In genomic region chr4:77893451-77893850, GRCh38 we compare ENCODE assay signal across 10 cellular contexts.
DNase-seq lines count a peak whose midpoint lies in the region; ATAC-seq and TF ChIP-seq lines count a peak whose summit lies in the region.
"Had no signal": no experiment of that assay in that cellular context is flagged by ENCODE, and none has a peak within 500 bp of the region (broad histone marks: within the 10 kb centered on the region; RNA-seq: fewer than 3 reads in every experiment).

No MANE protein-coding gene starts in this region.

- no peak for TF ChIP-seq CTCF in GM13976 (IDR thresholded peaks at IDR 0.05; ENCODE audit: borderline replicate concordance, control extremely low read depth, extremely low read depth, insufficient read depth, missing control alignments)

- H3K4me3 Mint-ChIP-seq in T-helper 2 cell treated with Interferon-gamma antibody and Interleukin-4, amounts not matched to agents 5 μg/mL and 100 μg/mL, for 36 hours, result peak overlapping the region; percentile 25

- H3K27ac Mint-ChIP-seq in T-helper 2 cell treated with Interferon-gamma antibody and Interleukin-4, amounts not matched to agents 5 μg/mL and 100 μg/mL, for 36 hours, result peak overlapping the region; percentile 47

- DNase-seq in GM13976 (ENCODE audit: low spot score) (peak; percentile 15), NCI-H774 (lab: John Stamatoyannopoulos, UW) (no peak), activated gamma-delta T cell (lab: John Stamatoyannopoulos, UW) (no peak)
- DNase-seq in T-helper 2 cell treated with Interferon-gamma antibody and Interleukin-4, amounts not matched to agents 5 μg/mL and 100 μg/mL, for 36 hours (ENCODE audit: low spot score), result no peak
- DNase-seq: foreskin melanocyte; stimulated activated CD4-positive, alpha-beta T cell treated with anti-CD3 and anti-CD28 coated beads, Interleukin-2, amount 100 ng/mL, for 48 hours had no signal

- H3K27me3 Mint-ChIP-seq in T-helper 2 cell treated with Interferon-gamma antibody and Interleukin-4, amounts not matched to agents 5 μg/mL and 100 μg/mL, for 36 hours (ENCODE audit: low read depth), result no peaks in the 10 kb centered on the region

- ATAC-seq in GM19463 (IDR thresholded peaks at IDR 0.05; ENCODE audit: unreplicated experiment), result peak; percentile 60
- peak; percentile 52 for ATAC-seq in HG03139 (IDR thresholded peaks at IDR 0.05; ENCODE audit: unreplicated experiment)
- no peak for ATAC-seq in SK-N-SH treated with all-trans-retinoic acid at 6 μM for 48 hours
- ATAC-seq in GM21825 (IDR thresholded peaks at IDR 0.05; ENCODE audit: unreplicated experiment), result no peak

- H3K4me1 Mint-ChIP-seq in T-helper 2 cell treated with Interferon-gamma antibody and Interleukin-4, amounts not matched to agents 5 μg/mL and 100 μg/mL, for 36 hours (ENCODE audit: low read depth), result peaks cover 20% of the 10 kb centered on the region

- H3K36me3 Mint-ChIP-seq in T-helper 2 cell treated with Interferon-gamma antibody and Interleukin-4, amounts not matched to agents 5 μg/mL and 100 μg/mL, for 36 hours (ENCODE audit: low read depth), result peaks cover 51% of the 10 kb centered on the region

- in situ Hi-C loops in GM13976 (cut with MboI; ENCODE audit: low sequenced_read_pairs, unreplicated experiment), result no loop called here

- H3K9me3 Mint-ChIP-seq in T-helper 2 cell treated with Interferon-gamma antibody and Interleukin-4, amounts not matched to agents 5 μg/mL and 100 μg/mL, for 36 hours, result no peaks in the 10 kb centered on the region

TF ChIP-seq in SK-N-SH treated with all-trans-retinoic acid at 6 μM for 48 hours, 23 proteins besides CTCF, POLR2A, EP300 and RAD21:
- no peak for TF ChIP-seq ZNF565 (CRISPR knock-in tag; conservative IDR thresholded peaks at IDR 0.05; ENCODE audit: low read depth)
- no peak for TF ChIP-seq ZNF8 (CRISPR knock-in tag; IDR thresholded peaks at IDR 0.05)
- TF ChIP-seq ZFP3 (CRISPR knock-in tag; IDR thresholded peaks at IDR 0.05), result no peak
- TF ChIP-seq POU6F1 (CRISPR knock-in tag; IDR thresholded peaks at IDR 0.05; ENCODE audit: borderline replicate concordance, low read depth), result no peak
- TF ChIP-seq CSDC2 (CRISPR knock-in tag; IDR thresholded peaks at IDR 0.05), result no peak
- TF ChIP-seq ZNF70 (CRISPR knock-in tag; IDR thresholded peaks at IDR 0.05), result no peak
- TF ChIP-seq, protein P1, sequence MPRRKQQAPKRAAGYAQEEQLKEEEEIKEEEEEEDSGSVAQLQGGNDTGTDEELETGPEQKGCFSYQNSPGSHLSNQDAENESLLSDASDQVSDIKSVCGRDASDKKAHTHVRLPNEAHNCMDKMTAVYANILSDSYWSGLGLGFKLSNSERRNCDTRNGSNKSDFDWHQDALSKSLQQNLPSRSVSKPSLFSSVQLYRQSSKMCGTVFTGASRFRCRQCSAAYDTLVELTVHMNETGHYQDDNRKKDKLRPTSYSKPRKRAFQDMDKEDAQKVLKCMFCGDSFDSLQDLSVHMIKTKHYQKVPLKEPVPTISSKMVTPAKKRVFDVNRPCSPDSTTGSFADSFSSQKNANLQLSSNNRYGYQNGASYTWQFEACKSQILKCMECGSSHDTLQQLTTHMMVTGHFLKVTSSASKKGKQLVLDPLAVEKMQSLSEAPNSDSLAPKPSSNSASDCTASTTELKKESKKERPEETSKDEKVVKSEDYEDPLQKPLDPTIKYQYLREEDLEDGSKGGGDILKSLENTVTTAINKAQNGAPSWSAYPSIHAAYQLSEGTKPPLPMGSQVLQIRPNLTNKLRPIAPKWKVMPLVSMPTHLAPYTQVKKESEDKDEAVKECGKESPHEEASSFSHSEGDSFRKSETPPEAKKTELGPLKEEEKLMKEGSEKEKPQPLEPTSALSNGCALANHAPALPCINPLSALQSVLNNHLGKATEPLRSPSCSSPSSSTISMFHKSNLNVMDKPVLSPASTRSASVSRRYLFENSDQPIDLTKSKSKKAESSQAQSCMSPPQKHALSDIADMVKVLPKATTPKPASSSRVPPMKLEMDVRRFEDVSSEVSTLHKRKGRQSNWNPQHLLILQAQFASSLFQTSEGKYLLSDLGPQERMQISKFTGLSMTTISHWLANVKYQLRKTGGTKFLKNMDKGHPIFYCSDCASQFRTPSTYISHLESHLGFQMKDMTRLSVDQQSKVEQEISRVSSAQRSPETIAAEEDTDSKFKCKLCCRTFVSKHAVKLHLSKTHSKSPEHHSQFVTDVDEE (CRISPR knock-in tag; IDR thresholded peaks at IDR 0.05), result no peak

Comparison
In these comparisons a context has a peak if more than half of its experiments do, and no peak if none do; other contexts are left out.
1. ATAC-seq: peak in GM19463 (single experiment) and HG03139 (single experiment); none in SK-N-SH treated with all-trans-retinoic acid at 6 μM for 48 hours (single experiment) and GM21825 (single experiment).